Comparison of ENCODE assay signal across 14 cellular contexts in genomic region chr9:89438194-89438593, GRCh38. TPM values are rescaled to one million over a fixed set of nuclear protein-coding genes. Genes with fewer than 3 reads are reported as not detected.
DNase-seq lines count a peak whose midpoint lies in the region; ATAC-seq and TF ChIP-seq lines count a peak whose summit lies in the region.
"Had no signal": no experiment of that assay in that cellular context is flagged by ENCODE, and none has a peak within 500 bp of the region (broad histone marks: within the 10 kb centered on the region; RNA-seq: fewer than 3 reads in every experiment).

No MANE protein-coding gene starts in this region.

- no peaks in the 10 kb centered on the region for H3K9me2 ChIP-seq in OCI-LY7 (ENCODE audit: insufficient read depth, low read length)

- no peaks in the 10 kb centered on the region for H3K79me2 ChIP-seq in OCI-LY7 (ENCODE audit: insufficient read depth, low read depth, low read length)
- H3K79me2 ChIP-seq: hepatocyte had no signal

- H3K27me3 Mint-ChIP-seq in activated CD4-positive, alpha-beta T cell treated with anti-CD3 and anti-CD28 coated beads for 36 hours, result no peaks in the 10 kb centered on the region

- WGBS in spleen, 5 donors, result 87 to 94% (median 93%) methylated on average over 7 of the region's 7 CpGs

- H2AFZ ChIP-seq in OCI-LY7 (ENCODE audit: low read length), result no peak overlapping the region
- H2AFZ ChIP-seq: hepatocyte had no signal

- POLR2A ChIA-PET in activated CD4-positive, alpha-beta T cell treated with anti-CD3 and anti-CD28 coated beads for 36 hours (lab: Charles Lee), result interaction anchor here (0.6 kb wide), 2 partner anchors 13 to 15 kb away, joined by 3 read pairs; no protein-coding TSS in a partner anchor
- POLR2A ChIA-PET in OCI-LY7 (lab: Charles Lee), result no interaction called here

- ATAC-seq in activated CD4-positive, alpha-beta T cell treated with anti-CD3 and anti-CD28 coated beads for 36 hours, result no peak
- no peak for ATAC-seq in HG02571 (IDR thresholded peaks at IDR 0.05; ENCODE audit: unreplicated experiment)
- ATAC-seq: upper lobe of right lung had no signal

- CTCF ChIA-PET in activated CD4-positive, alpha-beta T cell treated with anti-CD3 and anti-CD28 coated beads for 36 hours (lab: Charles Lee), result interaction anchor here (0.7 to 1.9 kb wide), 4 partner anchors 9 to 35 kb away, joined by 3 to 8 read pairs (median 4); no protein-coding TSS in a partner anchor
- CTCF ChIA-PET in OCI-LY7 (lab: Charles Lee; ENCODE audit: unreplicated experiment), result interaction anchor here (0.6 kb wide), 1 partner anchor 105 kb away, joined by 3 read pairs; no protein-coding TSS in a partner anchor

- peak overlapping the region; percentile 75 for H3K27ac Mint-ChIP-seq in activated CD4-positive, alpha-beta T cell treated with anti-CD3 and anti-CD28 coated beads for 36 hours

- peaks cover 4% of the 10 kb centered on the region; the same call in 1 of the 2 replicates for H4K20me1 ChIP-seq in OCI-LY7 (ENCODE audit: insufficient read depth, low read length)

- H3K27me3 ChIP-seq in dorsolateral prefrontal cortex (no peaks in the 10 kb centered on the region), spleen (replicated peaks in 1 of 7) (no peaks in the 10 kb centered on the region)
- H3K27me3 ChIP-seq: hepatocyte, upper lobe of right lung had no signal

- DNase-seq in activated CD4-positive, alpha-beta T cell treated with anti-CD3 and anti-CD28 coated beads for 36 hours, result no peak
- no peak for DNase-seq in activated CD4-positive, alpha-beta T cell treated with anti-CD3 and anti-CD28 coated beads, Interleukin-2, amount 50 U/mL, for 4 hours
- DNase-seq in OCI-LY7 (ENCODE audit: low spot score) (no peak), dorsolateral prefrontal cortex (no peak), spleen (no peak), DMS79 (lab: John Stamatoyannopoulos, UW) (no peak), COLO829 (ENCODE audit: low spot score) (no peak)
- DNase-seq: COR-L47, dermis blood vessel endothelial cell, NCI-H2081 treated with DMSO at 0.1 percent for 48 hours, Right ventricle myocardium superior, upper lobe of right lung had no signal

- H3K27ac ChIP-seq in OCI-LY7 (ENCODE audit: low read depth, low read length, poor library complexity, severe bottlenecking), result no peak overlapping the region
- peak overlapping the region in 56 of 59 donors; percentile 75 to 100 (median 92) for H3K27ac ChIP-seq in dorsolateral prefrontal cortex
- H3K27ac ChIP-seq in spleen, result peak overlapping the region in 5 of 8 donors; percentile 0 to 74 (median 63)
- H3K27ac ChIP-seq: hepatocyte, upper lobe of right lung had no signal

- 0 out of 2 replicates have a peak overlapping the region, but pooled peaks have one; percentile 48 for H3K4me2 ChIP-seq in OCI-LY7 (ENCODE audit: low read length)
- H3K4me2 ChIP-seq: hepatocyte had no signal

- intact Hi-C loops in activated CD4-positive, alpha-beta T cell treated with anti-CD3 and anti-CD28 coated beads for 36 hours (cut with DNase I, micrococcal nuclease), result no loop called here
- intact Hi-C loops in OCI-LY7 (cut with micrococcal nuclease; ENCODE audit: unreplicated experiment) (no loop called here), dorsolateral prefrontal cortex (cut with DNase I) (loop anchor here in 1 of 2 donors (5.0 to 10.0 kb wide), 2 partner anchors 104 to 123 kb away; partner anchors contain the start of genes CKS2 and SECISBP2), spleen (cut with DNase I; ENCODE audit: low total_unique reads) (no loop called here)

- H3K4me1 Mint-ChIP-seq in activated CD4-positive, alpha-beta T cell treated with anti-CD3 and anti-CD28 coated beads for 36 hours, result peaks cover 93% of the 10 kb centered on the region

- H3K36me3 Mint-ChIP-seq in activated CD4-positive, alpha-beta T cell treated with anti-CD3 and anti-CD28 coated beads for 36 hours (ENCODE audit: low read depth), result peaks cover 51% of the 10 kb centered on the region

- H3K4me3 ChIP-seq in OCI-LY7 (ENCODE audit: low read depth, low read length, poor library complexity, severe bottlenecking), result no peak overlapping the region
- H3K4me3 ChIP-seq in dorsolateral prefrontal cortex, result no peak overlapping the region
- H3K4me3 ChIP-seq in spleen, result no peak overlapping the region
- H3K4me3 ChIP-seq: hepatocyte, upper lobe of right lung had no signal

- no TSS peak for BruUV-seq in OCI-LY7 (replicated peaks; lab: Mats Ljungman, UMichigan)

- no peak overlapping the region for H3K4me3 Mint-ChIP-seq in activated CD4-positive, alpha-beta T cell treated with anti-CD3 and anti-CD28 coated beads for 36 hours

- H3K36me3 ChIP-seq in OCI-LY7 (ENCODE audit: insufficient read depth, low read length), result no peaks in the 10 kb centered on the region
- H3K36me3 ChIP-seq in spleen, result peaks cover 0 to 67% (median 0%) of the 10 kb centered on the region in 6 donors
- H3K36me3 ChIP-seq: upper lobe of right lung had no signal

- H3K4me1 ChIP-seq in OCI-LY7 (ENCODE audit: insufficient read depth, low read length, poor library complexity, severe bottlenecking) (peaks cover 86% of the 10 kb centered on the region), spleen (peaks cover 40 to 98% (median 85%) of the 10 kb centered on the region in 6 donors)

- no peak for TF ChIP-seq POLR2A in spleen (IDR thresholded peaks at IDR 0.05)

- TF ChIP-seq CTCF in OCI-LY7 (conservative IDR thresholded peaks at IDR 0.05; ENCODE audit: low read length) (no peak), dorsolateral prefrontal cortex (IDR thresholded peaks at IDR 0.05 in 54 of 56, conservative IDR thresholded peaks at IDR 0.05 in 2 of 56; ENCODE audit: low read depth in 1 of 56, partially characterized antibody in 56 of 56) (no peak), spleen (IDR thresholded peaks at IDR 0.05 in 8 of 11, conservative IDR thresholded peaks at IDR 0.05 in 3 of 11) (no peak)

- no peaks in the 10 kb centered on the region for H3K9me3 ChIP-seq in OCI-LY7 (ENCODE audit: low read length)
- no peaks in the 10 kb centered on the region for H3K9me3 ChIP-seq in spleen
- H3K9me3 ChIP-seq: upper lobe of right lung had no signal

- H3K9me3 Mint-ChIP-seq in activated CD4-positive, alpha-beta T cell treated with anti-CD3 and anti-CD28 coated beads for 36 hours (ENCODE audit: low read depth), result no peaks in the 10 kb centered on the region

RNA-seq across cellular contexts. Expression of gene SEMA4D, which starts 59.7 kb away (rescaled TPM):
- 100 to 1,000 TPM; 215 to 226 TPM for total RNA-seq in activated CD4-positive, alpha-beta T cell treated with anti-CD3 and anti-CD28 coated beads for 36 hours
- total RNA-seq in OCI-LY7 (2014; rRNA removed; shearing (Covaris generic)), result 28.5 and 33.7 TPM in 2 replicates
- total RNA-seq in OCI-LY7 (2022), result 52.8 and 60.5 TPM in 2 replicates
- total RNA-seq in dorsolateral prefrontal cortex, result 100 to 1,000 TPM in 116 of 120 experiments, 10 to 100 TPM in 4; 90.5 to 697 (median 192) TPM
- total RNA-seq in spleen, result 100 to 1,000 TPM in 6 of 7 donors, 10 to 100 TPM in 1; 81.6 to 193 (median 171) TPM
- 10 to 100 TPM; 23.0 to 32.3 (median 31.5) TPM for polyA plus RNA-seq in spleen
